In the genomic region with DNA sequence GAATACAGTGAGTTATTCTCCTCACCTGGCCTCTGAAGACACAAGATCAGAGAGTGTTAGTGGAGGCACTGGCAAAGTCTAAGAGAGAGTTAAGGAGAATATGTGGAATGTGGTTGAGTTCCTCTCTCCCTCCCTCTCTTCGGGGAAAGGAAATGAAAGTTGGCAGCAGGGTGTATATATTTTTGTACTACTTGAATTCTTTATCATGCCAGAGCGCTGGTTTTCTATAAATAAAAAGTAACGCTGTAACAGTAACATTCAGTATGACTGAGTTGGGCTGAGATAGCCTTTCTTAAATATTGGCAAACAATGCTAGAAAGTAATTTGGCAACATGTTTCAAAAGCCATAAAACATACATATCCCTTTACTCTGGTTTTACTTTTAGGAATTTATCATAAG, we compare ENCODE assay signal across 14 cellular contexts.
A peak's percentile ranks its signal among the peaks of the same experiment; 100 is the strongest.
DNase-seq lines count a peak whose midpoint lies in the region; ATAC-seq and TF ChIP-seq lines count a peak whose summit lies in the region.
"Had no signal": no experiment of that assay in that cellular context is flagged by ENCODE, and none has a peak within 500 bp of the region (broad histone marks: within the 10 kb centered on the region; RNA-seq: fewer than 3 reads in every experiment).

No MANE protein-coding gene starts in this region.

- H3K36me3 ChIP-seq in GM23248 (ENCODE audit: low read depth): no peaks in the 10 kb centered on the region
- no peaks in the 10 kb centered on the region for H3K36me3 ChIP-seq in hepatocyte (replicated peaks; ENCODE audit: insufficient read depth, low read depth)
- H3K36me3 ChIP-seq in subcutaneous abdominal adipose tissue (ENCODE audit: control insufficient read depth in 5 of 5, insufficient read depth in 5 of 5, low read length in 5 of 5): no peaks in the 10 kb centered on the region
- no peaks in the 10 kb centered on the region for H3K36me3 ChIP-seq in gastrocnemius medialis

- H3K79me2 ChIP-seq in GM23248 (ENCODE audit: insufficient read depth) (no peaks in the 10 kb centered on the region), hepatocyte (no peaks in the 10 kb centered on the region)

- H3K27ac ChIP-seq in GM23248: no peak overlapping the region; the same call in 1 of the 2 replicates
- no peak overlapping the region for H3K27ac ChIP-seq in hepatocyte
- no peak overlapping the region for H3K27ac ChIP-seq in subcutaneous abdominal adipose tissue (ENCODE audit: low read depth, low read length)
- H3K27ac ChIP-seq in gastrocnemius medialis: no peak overlapping the region

- no peaks in the 10 kb centered on the region for H3K4me1 Mint-ChIP-seq in naive thymus-derived CD8-positive, alpha-beta T cell
- H3K4me1 Mint-ChIP-seq: stimulated activated naive CD8-positive, alpha-beta T cell treated with anti-CD3 and anti-CD28 coated beads, Interleukin-15, amount 100 ng/mL, for 72 hours had no signal

- peak; percentile 58 for DNase-seq in GM23248
- peak; percentile 40 for DNase-seq in choroid plexus epithelial cell (ENCODE audit: low read depth)
- no peak for DNase-seq in hepatocyte (ENCODE audit: low spot score)
- DNase-seq in naive thymus-derived CD8-positive, alpha-beta T cell: no peak
- no peak for DNase-seq in gastrocnemius medialis
- DNase-seq: activated T-cell treated with anti-CD3 and anti-CD28 coated beads, Interleukin-2, amount 50 U/mL, for 48 hours; effector memory CD8-positive, alpha-beta T cell; NCI-H1092; NCI-H2227 treated with DMSO at 0.1 percent for 48 hours; stimulated activated naive CD8-positive, alpha-beta T cell treated with anti-CD3 and anti-CD28 coated beads, Interleukin-15, amount 100 ng/mL, for 72 hours had no signal

- H3K9me3 ChIP-seq in GM23248 (ENCODE audit: low read depth) (no peaks in the 10 kb centered on the region), hepatocyte (ENCODE audit: low read depth) (no peaks in the 10 kb centered on the region), subcutaneous abdominal adipose tissue (ENCODE audit: control insufficient read depth in 5 of 5, low read length in 5 of 5) (no peaks in the 10 kb centered on the region), gastrocnemius medialis (no peaks in the 10 kb centered on the region)

- peak overlapping the region; percentile 26; the same call in 1 of the 2 replicates for H3K9ac ChIP-seq in GM23248
- peak overlapping the region in 1 of 5 donors; percentile 11 for H3K9ac ChIP-seq in subcutaneous abdominal adipose tissue (ENCODE audit: low read length in 5 of 5)

- peak overlapping the region; percentile 40 for H3K4me3 ChIP-seq in GM23248
- H3K4me3 ChIP-seq in choroid plexus epithelial cell (ENCODE audit: low read depth, low read length): no peak overlapping the region
- H3K4me3 ChIP-seq in hepatocyte: no peak overlapping the region
- peak overlapping the region in 3 of 5 donors; percentile 2 to 22 (median 6) for H3K4me3 ChIP-seq in subcutaneous abdominal adipose tissue (ENCODE audit: low read depth in 1 of 5, low read length in 5 of 5)
- H3K4me3 ChIP-seq in gastrocnemius medialis: peak overlapping the region in 1 of 4 donors; percentile 8

- H3K36me3 Mint-ChIP-seq in naive thymus-derived CD8-positive, alpha-beta T cell: peaks cover 0 to 4% (median 0%) of the 10 kb centered on the region in 3 donors

- H3K9me2 ChIP-seq in GM23248 (ENCODE audit: insufficient read depth) (no peaks in the 10 kb centered on the region), hepatocyte (replicated peaks; ENCODE audit: insufficient read depth) (no peaks in the 10 kb centered on the region)

- H3K4me2 ChIP-seq in GM23248 (ENCODE audit: unreplicated experiment) (peak overlapping the region; percentile 74), hepatocyte (peak overlapping the region; percentile 11)

- H4K20me1 ChIP-seq in GM23248 (ENCODE audit: insufficient read depth) (no peaks in the 10 kb centered on the region), hepatocyte (ENCODE audit: insufficient read depth, poor library complexity, severe bottlenecking) (no peaks in the 10 kb centered on the region)

- peaks cover 6 to 31% (median 14%) of the 10 kb centered on the region in 5 donors for H3K27me3 Mint-ChIP-seq in naive thymus-derived CD8-positive, alpha-beta T cell

- no peak overlapping the region for H3K27ac Mint-ChIP-seq in naive thymus-derived CD8-positive, alpha-beta T cell
- H3K27ac Mint-ChIP-seq: effector memory CD8-positive, alpha-beta T cell; stimulated activated naive CD8-positive, alpha-beta T cell treated with anti-CD3 and anti-CD28 coated beads, Interleukin-15, amount 100 ng/mL, for 72 hours; T-helper 1 cell treated with Interleukin-12 subunit alpha and Interleukin-12 subunit beta and Interleukin-4 antibody, amounts not matched to agents 30 μg/mL and 1 μg/mL, for 36 hours had no signal

- TF ChIP-seq CTCF in choroid plexus epithelial cell (conservative IDR thresholded peaks at IDR 0.05; ENCODE audit: low read depth, low read length) (no peak), hepatocyte (IDR thresholded peaks at IDR 0.05; ENCODE audit: poor library complexity) (no peak), gastrocnemius medialis (IDR thresholded peaks at IDR 0.05 in 4 of 5, conservative IDR thresholded peaks at IDR 0.05 in 1 of 5) (no peak)

- ATAC-seq in GM18520 (IDR thresholded peaks at IDR 0.05; ENCODE audit: unreplicated experiment) (no peak), GM19035 (IDR thresholded peaks at IDR 0.05; ENCODE audit: unreplicated experiment) (no peak), gastrocnemius medialis (no peak)
- ATAC-seq in naive thymus-derived CD8-positive, alpha-beta T cell: no peak
- ATAC-seq: effector memory CD8-positive, alpha-beta T cell; stimulated activated naive CD8-positive, alpha-beta T cell treated with anti-CD3 and anti-CD28 coated beads, Interleukin-15, amount 100 ng/mL, for 72 hours had no signal

- peak overlapping the region; percentile 66 for H2AFZ ChIP-seq in GM23248
- H2AFZ ChIP-seq in hepatocyte: no peak overlapping the region

- H3K27me3 ChIP-seq in GM23248 (replicated peaks; ENCODE audit: insufficient read depth) (no peaks in the 10 kb centered on the region), hepatocyte (no peaks in the 10 kb centered on the region), subcutaneous abdominal adipose tissue (ENCODE audit: control insufficient read depth in 5 of 5, insufficient read depth in 4 of 5, low read length in 5 of 5) (peaks cover 0 to 7% (median 0%) of the 10 kb centered on the region in 5 donors), gastrocnemius medialis (no peaks in the 10 kb centered on the region)

- intact Hi-C loops in gastrocnemius medialis (cut with DNase I; ENCODE audit: low total_unique reads): no loop called here

- TF ChIP-seq POLR2A in gastrocnemius medialis (IDR thresholded peaks at IDR 0.05): no peak

- H3K4me1 ChIP-seq in GM23248 (ENCODE audit: insufficient read depth): peaks cover 12% of the 10 kb centered on the region
- H3K4me1 ChIP-seq in hepatocyte (ENCODE audit: insufficient read depth): no peaks in the 10 kb centered on the region
- H3K4me1 ChIP-seq in subcutaneous abdominal adipose tissue (ENCODE audit: control insufficient read depth in 5 of 5, insufficient read depth in 5 of 5, low read length in 5 of 5): peaks cover 0 to 8% (median 3%) of the 10 kb centered on the region in 5 donors
- H3K4me1 ChIP-seq in gastrocnemius medialis: peaks cover 0 to 5% of the 10 kb centered on the region in 2 donors

- in situ Hi-C loops in GM23248 (cut with MboI): no loop called here
- in situ Hi-C loops in gastrocnemius medialis (cut with MboI; ENCODE audit: low sequenced_read_pairs in 4 of 4): loop anchor here in 1 of 4 donors (25.0 kb wide), 1 partner anchor 215 kb away; no protein-coding TSS in a partner anchor

- 0 out of 2 replicates have a peak, but pooled peaks cover 8% of the 10 kb centered on the region for H3F3A ChIP-seq in GM23248 (ENCODE audit: insufficient read depth)

- peaks cover 0 to 4% (median 0%) of the 10 kb centered on the region in 9 donors for H3K9me3 Mint-ChIP-seq in naive thymus-derived CD8-positive, alpha-beta T cell
- H3K9me3 Mint-ChIP-seq: effector memory CD8-positive, alpha-beta T cell; stimulated activated naive CD8-positive, alpha-beta T cell treated with anti-CD3 and anti-CD28 coated beads, Interleukin-15, amount 100 ng/mL, for 72 hours; T-helper 1 cell treated with Interleukin-12 subunit alpha and Interleukin-12 subunit beta and Interleukin-4 antibody, amounts not matched to agents 30 μg/mL and 1 μg/mL, for 36 hours had no signal

- POLR2A ChIA-PET in naive thymus-derived CD8-positive, alpha-beta T cell (lab: Charles Lee): interaction anchor here (0.6 kb wide), 1 partner anchor 9 kb away, joined by 3 read pairs; no protein-coding TSS in a partner anchor

- 2% methylated on average over 3 of the region's 3 CpGs for WGBS in GM23248 (ENCODE audit: low coverage in 1 of 2, low lambda C conversion rate in 2 of 2, missing lambda C conversion rate in 2 of 2), 2 experiments
- WGBS in hepatocyte (ENCODE audit: low lambda C conversion rate, missing lambda C conversion rate): 54% methylated on average over 3 of the region's 3 CpGs

- no peak overlapping the region for H3K4me3 Mint-ChIP-seq in naive thymus-derived CD8-positive, alpha-beta T cell
- H3K4me3 Mint-ChIP-seq: effector memory CD8-positive, alpha-beta T cell; stimulated activated naive CD8-positive, alpha-beta T cell treated with anti-CD3 and anti-CD28 coated beads, Interleukin-15, amount 100 ng/mL, for 72 hours; T-helper 1 cell treated with Interleukin-12 subunit alpha and Interleukin-12 subunit beta and Interleukin-4 antibody, amounts not matched to agents 30 μg/mL and 1 μg/mL, for 36 hours had no signal

Comparison
In these comparisons a context has a peak if more than half of its experiments do, and no peak if none do; other contexts are left out.
1. DNase-seq: peak in GM23248 (single experiment) and choroid plexus epithelial cell (single experiment); none in hepatocyte (single experiment), naive thymus-derived CD8-positive, alpha-beta T cell (0 of 10) and gastrocnemius medialis (0 of 2).
2. H3K4me3 ChIP-seq: peak in GM23248 (single experiment) and subcutaneous abdominal adipose tissue (3 of 5); none in choroid plexus epithelial cell (single experiment) and hepatocyte (single experiment).